In genomic region chr18:11533942-11534496, GRCh38 we compare ENCODE assay signal across 22 cellular contexts.
DNase-seq lines count a peak whose midpoint lies in the region; ATAC-seq and TF ChIP-seq lines count a peak whose summit lies in the region.
"Had no signal": no experiment of that assay in that cellular context is flagged by ENCODE, and none has a peak within 500 bp of the region (broad histone marks: within the 10 kb centered on the region; RNA-seq: fewer than 3 reads in every experiment).

No MANE protein-coding gene starts in this region.

- H3K79me2 ChIP-seq in H9 (ENCODE audit: insufficient read depth, low read length): no peaks in the 10 kb centered on the region

- no peaks in the 10 kb centered on the region for H3K4me1 ChIP-seq in H9 (ENCODE audit: insufficient read depth, low read length)
- H3K4me1 ChIP-seq: A549, Peyer's patch had no signal

- H3K9me3 Mint-ChIP-seq in H9: peaks cover 8 to 10% of the 10 kb centered on the region in 2 experiments; a peak in 4 of 5 replicates
- peaks cover 3% of the 10 kb centered on the region for H3K9me3 Mint-ChIP-seq in stimulated activated effector memory CD8-positive, alpha-beta T cell treated with anti-CD3 and anti-CD28 coated beads, Interleukin-12 subunit alpha, Interleukin-12 subunit beta, amount 100 ng/mL, for 72 hours
- H3K9me3 Mint-ChIP-seq: T-helper 1 cell treated with Interleukin-12 subunit alpha and Interleukin-12 subunit beta and Interleukin-4 antibody, amounts not matched to agents 30 μg/mL and 1 μg/mL, for 36 hours had no signal

- H3K27ac ChIP-seq in H9 (ENCODE audit: insufficient read length, low read depth, low read length) (no peak overlapping the region), brain microvascular endothelial cell (no peak overlapping the region)
- H3K27ac ChIP-seq: A549, Peyer's patch had no signal

- H3K9me3 ChIP-seq in H9 (ENCODE audit: control insufficient read depth, low read depth, low read length): no peaks in the 10 kb centered on the region
- H3K9me3 ChIP-seq: A549, Peyer's patch had no signal

- H4K20me1 ChIP-seq in H9 (ENCODE audit: control insufficient read depth, insufficient read depth, insufficient read length): no peaks in the 10 kb centered on the region

- WGBS in H9 (ENCODE audit: extremely low coverage, insufficient read length, low lambda C conversion rate): no CpG with 5 or more reads among the region's 13 CpGs

- no peak overlapping the region for H2AK5ac ChIP-seq in H9 (ENCODE audit: insufficient read length, low read length)

- no peak overlapping the region for H2BK20ac ChIP-seq in H9 (ENCODE audit: low read depth, low read length, poor library complexity, severe bottlenecking)

- no peaks in the 10 kb centered on the region for H3K36me3 ChIP-seq in brain microvascular endothelial cell (replicated peaks)
- H3K36me3 ChIP-seq: Peyer's patch had no signal

- no peak overlapping the region for H3K4me2 ChIP-seq in H9 (ENCODE audit: insufficient read depth, insufficient read length, low read length)
- H3K4me2 ChIP-seq: A549 had no signal

- H3K4me1 Mint-ChIP-seq in H9: peaks cover 11 to 14% of the 10 kb centered on the region in 2 experiments
- H3K4me1 Mint-ChIP-seq in stimulated activated effector memory CD8-positive, alpha-beta T cell treated with anti-CD3 and anti-CD28 coated beads, Interleukin-12 subunit alpha, Interleukin-12 subunit beta, amount 100 ng/mL, for 72 hours: no peaks in the 10 kb centered on the region
- H3K4me1 Mint-ChIP-seq: B cell, CD14-positive monocyte had no signal

- H4K5ac ChIP-seq in H9 (ENCODE audit: insufficient read length, low read depth, low read length): no peak overlapping the region

- H3K4me3 ChIP-seq in brain microvascular endothelial cell (ENCODE audit: low read depth, low read length): no peak overlapping the region
- H3K4me3 ChIP-seq: A549, GM12878, K562, Peyer's patch had no signal

- no peak overlapping the region for H4K8ac ChIP-seq in H9 (replicated peaks; ENCODE audit: insufficient read length, low read depth, low read length)

- H3K4ac ChIP-seq in H9 (ENCODE audit: low read depth, low read length): no peak overlapping the region

- no peak overlapping the region for H3K4me3 Mint-ChIP-seq in H9
- H3K4me3 Mint-ChIP-seq in stimulated activated effector memory CD8-positive, alpha-beta T cell treated with anti-CD3 and anti-CD28 coated beads, Interleukin-12 subunit alpha, Interleukin-12 subunit beta, amount 100 ng/mL, for 72 hours: no peak overlapping the region
- H3K4me3 Mint-ChIP-seq: B cell; CD14-positive monocyte; T-helper 1 cell treated with Interleukin-12 subunit alpha and Interleukin-12 subunit beta and Interleukin-4 antibody, amounts not matched to agents 30 μg/mL and 1 μg/mL, for 36 hours had no signal

- H3K79me1 ChIP-seq in H9 (ENCODE audit: insufficient read depth, low read depth, low read length, poor library complexity, severe bottlenecking): no peaks in the 10 kb centered on the region

- H2BK120ac ChIP-seq in H9 (ENCODE audit: low read depth, low read length, poor library complexity, severe bottlenecking): no peak overlapping the region

- H3K56ac ChIP-seq in H9 (ENCODE audit: insufficient read length, low read depth, low read length): no peak overlapping the region

- no peak overlapping the region for H3K23ac ChIP-seq in H9 (ENCODE audit: insufficient read length, low read depth, low read length)

- no peak overlapping the region for H4K91ac ChIP-seq in H9 (ENCODE audit: insufficient read length, low read depth, low read length)

- peaks cover 0 to 8% (median 5%) of the 10 kb centered on the region in 3 experiments; a peak in 6 of 7 replicates for H3K36me3 Mint-ChIP-seq in H9 (ENCODE audit: insufficient read depth in 1 of 3, low read depth in 3 of 3)
- no peaks in the 10 kb centered on the region for H3K36me3 Mint-ChIP-seq in stimulated activated effector memory CD8-positive, alpha-beta T cell treated with anti-CD3 and anti-CD28 coated beads, Interleukin-12 subunit alpha, Interleukin-12 subunit beta, amount 100 ng/mL, for 72 hours
- H3K36me3 Mint-ChIP-seq: CD14-positive monocyte had no signal

- H3T11ph ChIP-seq in H9 (ENCODE audit: low read length): no peak overlapping the region

- H2BK12ac ChIP-seq in H9 (ENCODE audit: insufficient read length, low read depth, low read length): no peak overlapping the region

- H3K18ac ChIP-seq in H9 (ENCODE audit: insufficient read length, low read depth, low read length): no peak overlapping the region

- no peak overlapping the region; a peak in 1 of 7 replicates for H3K27ac Mint-ChIP-seq in H9
- H3K27ac Mint-ChIP-seq in stimulated activated effector memory CD8-positive, alpha-beta T cell treated with anti-CD3 and anti-CD28 coated beads, Interleukin-12 subunit alpha, Interleukin-12 subunit beta, amount 100 ng/mL, for 72 hours: no peak overlapping the region
- H3K27ac Mint-ChIP-seq: B cell; T-helper 1 cell treated with Interleukin-12 subunit alpha and Interleukin-12 subunit beta and Interleukin-4 antibody, amounts not matched to agents 30 μg/mL and 1 μg/mL, for 36 hours had no signal

- H3K27me3 Mint-ChIP-seq in H9 (ENCODE audit: low read depth): no peaks in the 10 kb centered on the region
- H3K27me3 Mint-ChIP-seq: B cell had no signal

- H2BK15ac ChIP-seq in H9 (ENCODE audit: low read depth, low read length): no peak overlapping the region

- no peak overlapping the region for H2AFZ ChIP-seq in H9 (ENCODE audit: low read length)

- TF ChIP-seq CTCF in H9 (conservative IDR thresholded peaks at IDR 0.05): peak; percentile 25; the same call in 2 of the 3 replicates
- TF ChIP-seq CTCF in brain microvascular endothelial cell (IDR thresholded peaks at IDR 0.05; ENCODE audit: low read depth, low read length, missing control alignments): peak; percentile 16

- no peaks in the 10 kb centered on the region for H3K27me3 ChIP-seq in H9 (ENCODE audit: insufficient read depth, low read length)
- no peaks in the 10 kb centered on the region for H3K27me3 ChIP-seq in brain microvascular endothelial cell (replicated peaks)
- H3K27me3 ChIP-seq: Peyer's patch had no signal

- in situ Hi-C loops in brain microvascular endothelial cell (cut with HindIII; ENCODE audit: low pct_ligation_motif_present, low sequenced_read_pairs): no loop called here

- no peaks in the 10 kb centered on the region for H3K23me2 ChIP-seq in H9 (ENCODE audit: insufficient read length, low read depth, low read length, poor library complexity, severe bottlenecking)

- H3K9ac ChIP-seq in H9 (ENCODE audit: extremely low read depth, insufficient read length, low read length): no peak overlapping the region

- H3K14ac ChIP-seq in H9 (ENCODE audit: insufficient read depth, low read length): no peak overlapping the region; the same call in 1 of the 2 replicates

- peak; percentile 8 for DNase-seq in ELF-1 (ENCODE audit: low read depth, low spot score)
- DNase-seq in H9: peak; percentile 48
- no peak for DNase-seq in brain microvascular endothelial cell
- DNase-seq in stimulated activated effector memory CD8-positive, alpha-beta T cell treated with anti-CD3 and anti-CD28 coated beads, Interleukin-12 subunit alpha, Interleukin-12 subunit beta, amount 100 ng/mL, for 72 hours (ENCODE audit: low spot score in 2 of 2): no peak
- no peak for DNase-seq in cerebellar nuclear complex (lab: John Stamatoyannopoulos, UW)
- no peak for DNase-seq in SIG-M5 (lab: John Stamatoyannopoulos, UW)
- no peak for DNase-seq in RKO (ENCODE audit: low spot score)
- DNase-seq: NCI-H1092 treated with DMSO at 0.1 percent for 48 hours; NCI-H1436 treated with DMSO at 0.1 percent for 48 hours; NCI-H1930; NCI-H345; NCI-H524; NCI-H774; NK-92 treated with Interleukin-12 subunit alpha and Interleukin-12 subunit beta, amount 100 ng/mL, for 24 hours; Peyer's patch; Right ventricle myocardium superior had no signal

- ATAC-seq in stimulated activated effector memory CD8-positive, alpha-beta T cell treated with anti-CD3 and anti-CD28 coated beads, Interleukin-12 subunit alpha, Interleukin-12 subunit beta, amount 100 ng/mL, for 72 hours: peak; percentile 8
- ATAC-seq: GM12878, K562 had no signal

- no peak overlapping the region for H2BK5ac ChIP-seq in H9 (ENCODE audit: insufficient read length, low read length)

Comparison
In these comparisons a context has a peak if more than half of its experiments do, and no peak if none do; other contexts are left out.
1. DNase-seq: peak in ELF-1 (single experiment) and H9 (single experiment); none in brain microvascular endothelial cell (single experiment), stimulated activated effector memory CD8-positive, alpha-beta T cell treated with anti-CD3 and anti-CD28 coated beads, Interleukin-12 subunit alpha, Interleukin-12 subunit beta, amount 100 ng/mL, for 72 hours (0 of 2), cerebellar nuclear complex (0 of 2), SIG-M5 (single experiment) and RKO (single experiment).